26 cellular contexts compared by ENCODE assay signal in the genomic region with DNA sequence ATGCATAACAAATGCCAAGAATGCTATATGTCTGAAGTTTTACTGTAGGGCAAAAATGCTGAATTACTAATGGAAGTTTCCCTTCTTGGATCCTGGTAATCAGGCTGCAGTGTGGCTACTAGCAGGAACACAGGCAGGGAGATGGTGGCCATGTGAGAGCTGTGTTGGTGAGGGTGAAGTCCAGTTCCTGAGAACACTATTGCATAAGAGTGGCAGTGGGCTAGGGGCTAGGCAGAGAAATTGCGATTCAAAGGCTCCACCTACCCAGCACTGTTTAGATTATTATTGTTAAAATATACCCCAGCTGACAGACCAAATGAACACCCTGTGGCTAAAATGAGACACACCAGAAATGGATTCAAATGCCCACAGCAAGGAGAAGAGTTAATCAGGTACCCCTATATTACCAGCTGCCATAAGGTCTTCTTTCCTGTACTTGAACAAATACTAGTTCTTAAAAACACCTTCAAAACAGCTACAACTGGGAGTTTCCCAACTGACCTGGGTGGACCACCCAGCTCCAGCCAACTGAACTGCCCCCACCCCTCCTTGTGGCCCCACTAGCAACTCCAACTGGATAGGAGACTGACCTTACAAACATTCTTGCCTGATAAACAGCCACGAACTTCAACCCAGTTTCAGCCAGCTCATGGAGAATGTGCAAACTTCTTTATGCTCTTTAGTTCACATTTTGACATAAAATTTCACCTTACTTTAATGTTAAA.
"Had no signal": no experiment of that assay in that cellular context is flagged by ENCODE, and none has a peak within 500 bp of the region (broad histone marks: within the 10 kb centered on the region; RNA-seq: fewer than 3 reads in every experiment).

No MANE protein-coding gene starts in this region.

- H3K4me1 Mint-ChIP-seq: memory B cell, naive B cell, nephron had no signal

- H3K4me3 ChIP-seq: esophagus squamous epithelium, left lung, lower lobe of right lung, pancreas, prostate gland, sigmoid colon, skin epidermis, stomach, thoracic aorta, transverse colon had no signal

- H3K4me1 ChIP-seq: esophagus squamous epithelium, left lung, lower lobe of right lung, pancreas, prostate gland, sigmoid colon, stomach, transverse colon had no signal

- DNase-seq: cerebellar nuclear complex; esophagus squamous epithelium; foreskin melanocyte; head of caudate nucleus; hippocampal formation; kidney glomerular epithelial cell; left lung; lower lobe of right lung; midbrain; naive B cell; occipital lobe; pancreas; retina; sigmoid colon; stimulated activated CD4-positive, alpha-beta T cell treated with anti-CD3 and anti-CD28 coated beads, Interleukin-12 subunit alpha, Interleukin-12 subunit beta, amount 100 ng/mL, for 4 hours; stimulated activated naive CD4-positive, alpha-beta T cell; stomach; substantia nigra; transverse colon had no signal

- H3K27me3 ChIP-seq: esophagus squamous epithelium, left lung, pancreas, sigmoid colon, stomach, transverse colon had no signal

- H3K9me3 Mint-ChIP-seq: memory B cell had no signal

- H3K9me3 ChIP-seq: esophagus squamous epithelium, left lung, lower lobe of right lung, pancreas, prostate gland, sigmoid colon, stomach, thoracic aorta, transverse colon had no signal

- H3K27ac ChIP-seq: esophagus squamous epithelium, left lung, lower lobe of right lung, pancreas, prostate gland, sigmoid colon, skin epidermis, stomach, thoracic aorta, transverse colon had no signal

- H3K36me3 ChIP-seq: esophagus squamous epithelium, left lung, lower lobe of right lung, pancreas, prostate gland, sigmoid colon, stomach, thoracic aorta, transverse colon had no signal

- ATAC-seq: left lung, lower lobe of right lung had no signal

- H3K27me3 Mint-ChIP-seq: dendritic cell treated with granulocyte-macrophage colony-stimulating factor and Interleukin-4, amounts not matched to agents 40 ng/mL and 50 ng/mL, for 4 days; memory B cell had no signal

- H3K36me3 Mint-ChIP-seq: memory B cell, naive B cell had no signal

- H3K27ac Mint-ChIP-seq: dendritic cell treated with granulocyte-macrophage colony-stimulating factor and Interleukin-4, amounts not matched to agents 40 ng/mL and 50 ng/mL, for 4 days; memory B cell; naive B cell; nephron had no signal

- H3K4me3 Mint-ChIP-seq: dendritic cell treated with granulocyte-macrophage colony-stimulating factor and Interleukin-4, amounts not matched to agents 40 ng/mL and 50 ng/mL, for 4 days; memory B cell; naive B cell; nephron had no signal

- FAIRE-seq: colon, pancreas had no signal
